In genomic region chr3:129992781-129993180, GRCh38 we compare ENCODE assay signal across 1 cellular context.
TF ChIP-seq lines count a peak whose summit lies in the region.

No MANE protein-coding gene starts in this region.

TF ChIP-seq in HCT116, 20 proteins besides CTCF, POLR2A, EP300 and RAD21 (continued from another document):
- TF ChIP-seq TCF7L2 (IDR thresholded peaks at IDR 0.05; ENCODE audit: borderline replicate concordance, extremely low read depth, insufficient read depth, insufficient read length), result no peak
- TF ChIP-seq SP1 (IDR thresholded peaks at IDR 0.05; ENCODE audit: low read depth), result no peak
- TF ChIP-seq ZNF274 (IDR thresholded peaks at IDR 0.05; ENCODE audit: low read depth, low read length), result no peak
- no peak for TF ChIP-seq REST (IDR thresholded peaks at IDR 0.05; ENCODE audit: low read depth)
TF ChIP-seq in HCT116: peak in this region for 0.
